In genomic region chr12:109880049-109880931, GRCh38 we compare ENCODE assay signal across 8 cellular contexts. TPM values are rescaled to one million over a fixed set of nuclear protein-coding genes. Genes with fewer than 3 reads are reported as not detected.
DNase-seq lines count a peak whose midpoint lies in the region; ATAC-seq and TF ChIP-seq lines count a peak whose summit lies in the region.

Gene GLTP, minus strand, starts transcription at chr12:109880541. Its CDS starts 167 bp downstream, at chr12:109880374.

- peak within 1 kb of the TSS; percentile 61 for H3K9ac ChIP-seq in endodermal cell (ENCODE audit: extremely low read depth, low read length, poor library complexity, severe bottlenecking)

- WGBS in endodermal cell (ENCODE audit: insufficient coverage in 1 of 2, insufficient read length in 1 of 2), 2 experiments, result 0% methylated on average over 18 to 92 of the region's 92 CpGs
- 0% methylated on average over 54 to 70 of the region's 92 CpGs for WGBS in mesodermal cell (ENCODE audit: insufficient coverage in 2 of 2), 2 experiments

- H3K4me3 ChIP-seq in CD4-positive, alpha-beta memory T cell (ENCODE audit: low read length in 2 of 2), result peak within 1 kb of the TSS; percentile 82 to 97
- peak within 1 kb of the TSS; percentile 99 for H3K4me3 ChIP-seq in endodermal cell (ENCODE audit: low read length)
- H3K4me3 ChIP-seq in mesodermal cell (ENCODE audit: extremely low read depth, insufficient read depth, low read length, poor library complexity, severe bottlenecking), result peak within 1 kb of the TSS; percentile 71

- peak; percentile 68 for TF ChIP-seq CTCF in endodermal cell (conservative IDR thresholded peaks at IDR 0.05)

- peak; percentile 88 for ATAC-seq in GM19452 (IDR thresholded peaks at IDR 0.05; ENCODE audit: unreplicated experiment)
- ATAC-seq in activated CD8-positive, alpha-beta memory T cell treated with anti-CD3 and anti-CD28 coated beads, Interleukin-2, amount 10 ng/mL, durations not matched to agents 7 days and 5 days, result peak; percentile 97

- H3K27me3 Mint-ChIP-seq in CD4-positive, alpha-beta memory T cell, result peaks cover 0 to 2% of the 10 kb centered on the region in 2 donors
- H3K27me3 Mint-ChIP-seq in activated CD8-positive, alpha-beta memory T cell treated with anti-CD3 and anti-CD28 coated beads, Interleukin-2, amount 10 ng/mL, durations not matched to agents 7 days and 5 days, result no peaks in the 10 kb centered on the region
- no peaks in the 10 kb centered on the region for H3K27me3 Mint-ChIP-seq in endodermal cell (ENCODE audit: insufficient read depth)

- H3K4me1 ChIP-seq in CD4-positive, alpha-beta memory T cell (ENCODE audit: insufficient read depth, low read length), result peaks cover 42% of the 10 kb centered on the region
- H3K4me1 ChIP-seq in endodermal cell (ENCODE audit: control insufficient read depth, insufficient read depth, low read length), result peaks cover 4% of the 10 kb centered on the region
- H3K4me1 ChIP-seq in mesodermal cell (ENCODE audit: control insufficient read depth, insufficient read depth, low read length, poor library complexity, severe bottlenecking), result peaks cover 4% of the 10 kb centered on the region

- peak within 1 kb of the TSS; percentile 94 to 98 (median 96) for H3K4me3 Mint-ChIP-seq in CD4-positive, alpha-beta memory T cell
- peak within 1 kb of the TSS; percentile 94 for H3K4me3 Mint-ChIP-seq in activated CD8-positive, alpha-beta memory T cell treated with anti-CD3 and anti-CD28 coated beads, Interleukin-2, amount 10 ng/mL, durations not matched to agents 7 days and 5 days
- H3K4me3 Mint-ChIP-seq in endodermal cell, result peak within 1 kb of the TSS; percentile 91

- POLR2A ChIA-PET in CD4-positive, alpha-beta memory T cell (lab: Charles Lee; ENCODE audit: partially characterized antibody), result interaction anchor here (0.6 to 2.9 kb wide), 5 partner anchors 7 to 75 kb away, joined by 3 to 16 read pairs (median 4); partner anchors contain the start of gene TCHP

- H3K4me1 Mint-ChIP-seq in CD4-positive, alpha-beta memory T cell, result peaks cover 30 to 56% (median 44%) of the 10 kb centered on the region in 4 donors
- H3K4me1 Mint-ChIP-seq in activated CD8-positive, alpha-beta memory T cell treated with anti-CD3 and anti-CD28 coated beads, Interleukin-2, amount 10 ng/mL, durations not matched to agents 7 days and 5 days, result peaks cover 42% of the 10 kb centered on the region
- peaks cover 46% of the 10 kb centered on the region for H3K4me1 Mint-ChIP-seq in endodermal cell

- H3K27ac ChIP-seq in CD4-positive, alpha-beta memory T cell (ENCODE audit: low read depth, low read length), result peak within 1 kb of the TSS; percentile 96
- H3K27ac ChIP-seq in endodermal cell (ENCODE audit: low read depth, low read length) (no peak within 1 kb of the TSS), mesodermal cell (ENCODE audit: low read depth, low read length, severe bottlenecking) (no peak within 1 kb of the TSS)

- H3K27me3 ChIP-seq in CD4-positive, alpha-beta memory T cell (ENCODE audit: insufficient read depth, low read length), result no peaks in the 10 kb centered on the region
- H3K27me3 ChIP-seq in endodermal cell (ENCODE audit: control insufficient read depth, insufficient read depth, low read length, poor library complexity, severe bottlenecking), result no peaks in the 10 kb centered on the region

- H3K36me3 Mint-ChIP-seq in CD4-positive, alpha-beta memory T cell, result peaks cover 0 to 6% of the 10 kb centered on the region in 2 donors
- H3K36me3 Mint-ChIP-seq in activated CD8-positive, alpha-beta memory T cell treated with anti-CD3 and anti-CD28 coated beads, Interleukin-2, amount 10 ng/mL, durations not matched to agents 7 days and 5 days, result no peaks in the 10 kb centered on the region
- no peaks in the 10 kb centered on the region for H3K36me3 Mint-ChIP-seq in endodermal cell (ENCODE audit: low read depth)

- no peaks in the 10 kb centered on the region for H3K9me3 ChIP-seq in CD4-positive, alpha-beta memory T cell (ENCODE audit: control insufficient read depth in 1 of 2, low read length in 2 of 2)
- no peaks in the 10 kb centered on the region for H3K9me3 ChIP-seq in endodermal cell (ENCODE audit: control insufficient read depth, low read length)
- H3K9me3 ChIP-seq in mesodermal cell (ENCODE audit: control insufficient read depth, low read length), result no peaks in the 10 kb centered on the region

- H3K27ac Mint-ChIP-seq in CD4-positive, alpha-beta memory T cell, result peak within 1 kb of the TSS; percentile 92 to 99 (median 98)
- H3K27ac Mint-ChIP-seq in activated CD8-positive, alpha-beta memory T cell treated with anti-CD3 and anti-CD28 coated beads, Interleukin-2, amount 10 ng/mL, durations not matched to agents 7 days and 5 days, result peak within 1 kb of the TSS; percentile 87
- H3K27ac Mint-ChIP-seq in endodermal cell, result peak within 1 kb of the TSS; percentile 94

- intact Hi-C loops in CD4-positive, alpha-beta memory T cell (cut with micrococcal nuclease), result loop anchor here (1.0 to 5.0 kb wide), 8 partner anchors 21 to 447 kb away; partner anchors contain the start of genes ANKRD13A, ATP2A2, FAM222A and GIT2

- no peaks in the 10 kb centered on the region for H3K36me3 ChIP-seq in CD4-positive, alpha-beta memory T cell (ENCODE audit: insufficient read depth, low read length)
- H3K36me3 ChIP-seq in endodermal cell (ENCODE audit: control insufficient read depth, insufficient read depth, low read length), result no peaks in the 10 kb centered on the region
- no peaks in the 10 kb centered on the region for H3K36me3 ChIP-seq in mesodermal cell (ENCODE audit: control insufficient read depth, insufficient read depth, low read length)

- H3K9me3 Mint-ChIP-seq in CD4-positive, alpha-beta memory T cell, result peaks cover 0 to 2% (median 0%) of the 10 kb centered on the region in 8 donors
- H3K9me3 Mint-ChIP-seq in activated CD8-positive, alpha-beta memory T cell treated with anti-CD3 and anti-CD28 coated beads, Interleukin-2, amount 10 ng/mL, durations not matched to agents 7 days and 5 days (ENCODE audit: low read depth), result no peaks in the 10 kb centered on the region
- H3K9me3 Mint-ChIP-seq in endodermal cell, result no peaks in the 10 kb centered on the region

- peak; percentile 83 to 95 (median 93) for DNase-seq in CD4-positive, alpha-beta memory T cell
- DNase-seq in HK-2 (ENCODE audit: unreplicated experiment), result peak; percentile 82
- DNase-seq in NK-92 treated with Interleukin-12 subunit alpha and Interleukin-12 subunit beta, amount 100 ng/mL, for 24 hours (lab: John Stamatoyannopoulos, UW), result peak; percentile 66
- peak; percentile 89 for DNase-seq in activated CD8-positive, alpha-beta memory T cell treated with anti-CD3 and anti-CD28 coated beads, Interleukin-2, amount 10 ng/mL, durations not matched to agents 7 days and 5 days
- DNase-seq in endodermal cell, result peak; percentile 98
- DNase-seq in stimulated activated CD8-positive, alpha-beta memory T cell treated with anti-CD3 and anti-CD28 coated beads, Interleukin-15, amount 100 ng/mL, for 4 hours (ENCODE audit: low read depth in 2 of 2), result peak; percentile 73 to 85

- CTCF ChIA-PET in CD4-positive, alpha-beta memory T cell (lab: Charles Lee; ENCODE audit: partially characterized antibody), result interaction anchor here (0.7 to 6.2 kb wide), 5 partner anchors 27 to 84 kb away, joined by 3 to 29 read pairs (median 10); no protein-coding TSS in a partner anchor
- CTCF ChIA-PET in activated CD8-positive, alpha-beta memory T cell treated with anti-CD3 and anti-CD28 coated beads, Interleukin-2, amount 10 ng/mL, durations not matched to agents 7 days and 5 days (lab: Charles Lee), result interaction anchor here (1.5 to 4.4 kb wide), 4 partner anchors 20 to 74 kb away, joined by 6 to 29 read pairs (median 12); partner anchors contain the start of gene TCHP

RNA-seq across cellular contexts. Expression of gene GLTP, which starts in this region (rescaled TPM):
- 10 to 100 TPM; 24.0 TPM for total RNA-seq in CD4-positive, alpha-beta memory T cell
- 10 to 100 TPM; 23.6 to 48.1 TPM for polyA plus RNA-seq in CD4-positive, alpha-beta memory T cell
- 10 to 100 TPM; 16.3 to 19.2 TPM for total RNA-seq in activated CD8-positive, alpha-beta memory T cell treated with anti-CD3 and anti-CD28 coated beads, Interleukin-2, amount 10 ng/mL, durations not matched to agents 7 days and 5 days
- 10 to 100 TPM; 15.2 to 20.9 TPM for total RNA-seq in endodermal cell
- polyA plus RNA-seq in endodermal cell (2013, experiment 1 of 2), result 21.3 TPM
- 20.8 TPM for polyA plus RNA-seq in endodermal cell (2013, experiment 2 of 2)
- 25.3 TPM for polyA plus RNA-seq in mesodermal cell (2013, experiment 1 of 2)
- polyA plus RNA-seq in mesodermal cell (2013, experiment 2 of 2), result 24.8 TPM
